8 cellular contexts compared by ENCODE assay signal in the genomic region with DNA sequence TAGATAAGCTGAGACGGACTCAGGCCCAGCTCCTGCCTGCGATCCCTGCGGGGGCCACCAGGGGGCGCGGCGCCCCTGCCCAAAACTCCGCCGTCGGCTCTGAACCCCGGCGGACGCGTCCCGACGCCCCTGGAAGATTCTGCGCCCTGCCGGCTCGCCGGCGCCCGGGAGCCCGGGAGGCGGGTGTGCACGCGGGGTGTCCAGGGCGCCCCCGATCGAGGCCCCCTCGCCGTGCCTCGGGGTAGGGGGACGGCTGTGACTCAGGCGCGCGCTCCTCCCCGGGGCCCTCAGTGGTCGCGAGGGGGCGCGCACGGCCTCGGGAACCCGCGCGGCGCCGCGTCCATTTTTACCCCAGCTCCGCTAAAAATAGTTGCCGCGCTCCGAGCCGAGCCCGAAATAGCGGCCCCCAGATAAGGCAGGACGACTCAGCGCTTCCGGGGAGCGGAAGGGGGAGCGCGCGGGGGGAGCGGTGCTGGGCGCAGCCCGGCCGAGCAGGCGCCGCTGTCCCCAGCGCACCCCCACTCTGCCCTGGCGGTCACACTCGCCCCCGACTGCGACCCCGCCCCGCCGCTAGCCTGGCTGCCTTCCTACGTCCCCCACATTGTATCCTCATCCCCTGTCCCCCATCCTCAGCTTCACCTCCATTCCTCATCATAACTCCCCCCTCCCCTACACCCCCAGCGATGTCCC. TPM values are rescaled to one million over a fixed set of nuclear protein-coding genes. Genes with fewer than 3 reads are reported as not detected.
DNase-seq lines count a peak whose midpoint lies in the region; ATAC-seq lines count a peak whose summit lies in the region.

No MANE protein-coding gene starts in this region.

- DNase-seq in C1 segment of cervical spinal cord (lab: John Stamatoyannopoulos, UW) = peak; percentile 11 to 93 (median 82)
- DNase-seq in NOMO-1 treated with DMSO at 0.1 percent for 48 hours (lab: John Stamatoyannopoulos, UW; ENCODE audit: unreplicated experiment) = peak; percentile 64
- DNase-seq in activated CD8-positive, alpha-beta memory T cell treated with anti-CD3 and anti-CD28 coated beads, Interleukin-2, amount 10 ng/mL, durations not matched to agents 7 days and 5 days = peak; percentile 93
- DNase-seq in stimulated activated CD8-positive, alpha-beta memory T cell treated with anti-CD3 and anti-CD28 coated beads, Interleukin-2, amount 100 ng/mL, for 1 hour (ENCODE audit: low read depth in 2 of 2) = peak; percentile 75 to 78

- peak overlapping the region; percentile 76 for H3K9ac ChIP-seq in endocrine pancreas (ENCODE audit: control insufficient read depth, insufficient read depth, low read length)

- H3K4me3 ChIP-seq in endocrine pancreas (ENCODE audit: control insufficient read depth, insufficient read depth, low read length) = no peak overlapping the region
- H3K4me3 ChIP-seq in mesodermal cell (ENCODE audit: extremely low read depth, insufficient read depth, low read length, poor library complexity, severe bottlenecking) = peak overlapping the region; percentile 56

- 0 to 1% methylated on average over 60 to 65 of the region's 78 CpGs for WGBS in mesodermal cell (ENCODE audit: insufficient coverage in 2 of 2), 2 experiments

- H3K9me3 Mint-ChIP-seq in activated CD8-positive, alpha-beta memory T cell treated with anti-CD3 and anti-CD28 coated beads, Interleukin-2, amount 10 ng/mL, durations not matched to agents 7 days and 5 days (ENCODE audit: low read depth) = peaks cover 2% of the 10 kb centered on the region

- peak; percentile 44 for ATAC-seq in GM19043 (IDR thresholded peaks at IDR 0.05; ENCODE audit: low read depth, unreplicated experiment)
- ATAC-seq in HG03280 (IDR thresholded peaks at IDR 0.05; ENCODE audit: unreplicated experiment) = peak; percentile 65
- ATAC-seq in activated CD8-positive, alpha-beta memory T cell treated with anti-CD3 and anti-CD28 coated beads, Interleukin-2, amount 10 ng/mL, durations not matched to agents 7 days and 5 days = peak; percentile 79

- peaks cover 30% of the 10 kb centered on the region for H3K4me1 Mint-ChIP-seq in activated CD8-positive, alpha-beta memory T cell treated with anti-CD3 and anti-CD28 coated beads, Interleukin-2, amount 10 ng/mL, durations not matched to agents 7 days and 5 days

- H3K27ac Mint-ChIP-seq in activated CD8-positive, alpha-beta memory T cell treated with anti-CD3 and anti-CD28 coated beads, Interleukin-2, amount 10 ng/mL, durations not matched to agents 7 days and 5 days = peak overlapping the region; percentile 83

- H3K4me3 Mint-ChIP-seq in activated CD8-positive, alpha-beta memory T cell treated with anti-CD3 and anti-CD28 coated beads, Interleukin-2, amount 10 ng/mL, durations not matched to agents 7 days and 5 days = peak overlapping the region; percentile 64

- peak overlapping the region; percentile 86 for H3K27ac ChIP-seq in mesodermal cell (ENCODE audit: low read depth, low read length, severe bottlenecking)

- no peaks in the 10 kb centered on the region for H3K36me3 Mint-ChIP-seq in activated CD8-positive, alpha-beta memory T cell treated with anti-CD3 and anti-CD28 coated beads, Interleukin-2, amount 10 ng/mL, durations not matched to agents 7 days and 5 days

- H3K27me3 ChIP-seq in endocrine pancreas (ENCODE audit: control insufficient read depth, insufficient read depth, low read length) = no peaks in the 10 kb centered on the region

- H3K36me3 ChIP-seq in endocrine pancreas (ENCODE audit: control insufficient read depth, insufficient read depth, low read length) = no peaks in the 10 kb centered on the region
- H3K36me3 ChIP-seq in mesodermal cell (ENCODE audit: control insufficient read depth, insufficient read depth, low read length) = no peaks in the 10 kb centered on the region

- H3K4me1 ChIP-seq in endocrine pancreas (ENCODE audit: control insufficient read depth, insufficient read depth, low read length) (no peaks in the 10 kb centered on the region), mesodermal cell (ENCODE audit: control insufficient read depth, insufficient read depth, low read length, poor library complexity, severe bottlenecking) (peaks cover 22% of the 10 kb centered on the region)

- no peaks in the 10 kb centered on the region for H3K27me3 Mint-ChIP-seq in activated CD8-positive, alpha-beta memory T cell treated with anti-CD3 and anti-CD28 coated beads, Interleukin-2, amount 10 ng/mL, durations not matched to agents 7 days and 5 days

- CTCF ChIA-PET in activated CD8-positive, alpha-beta memory T cell treated with anti-CD3 and anti-CD28 coated beads, Interleukin-2, amount 10 ng/mL, durations not matched to agents 7 days and 5 days (lab: Charles Lee) = interaction anchor here (0.5 to 27.8 kb wide), 52 partner anchors 9 to 478 kb away, joined by 3 to 1113 read pairs (median 5); a partner anchor contains a TSS

- H3K9me3 ChIP-seq in endocrine pancreas (ENCODE audit: control insufficient read depth, low read length) (no peaks in the 10 kb centered on the region), mesodermal cell (ENCODE audit: control insufficient read depth, low read length) (no peaks in the 10 kb centered on the region)

RNA-seq across cellular contexts. Expression of a gene that starts 16.0 kb away (rescaled TPM):
- total RNA-seq in activated CD8-positive, alpha-beta memory T cell treated with anti-CD3 and anti-CD28 coated beads, Interleukin-2, amount 10 ng/mL, durations not matched to agents 7 days and 5 days = 10 to 100 TPM; 62.5 to 73.4 TPM
- 112 TPM for polyA plus RNA-seq in mesodermal cell (2013, experiment 1 of 2)
- polyA plus RNA-seq in mesodermal cell (2013, experiment 2 of 2) = 94.3 TPM

RNA-seq across cellular contexts. Expression of a gene that starts 28.1 kb away (rescaled TPM):
- total RNA-seq in activated CD8-positive, alpha-beta memory T cell treated with anti-CD3 and anti-CD28 coated beads, Interleukin-2, amount 10 ng/mL, durations not matched to agents 7 days and 5 days = 10 to 100 TPM in 1 of 2 experiments, 1 to 10 TPM in 1; 5.6 to 98.6 TPM
- polyA plus RNA-seq in mesodermal cell (2013, experiment 1 of 2) = 2.4 TPM
- polyA plus RNA-seq in mesodermal cell (2013, experiment 2 of 2) = 3.2 TPM

RNA-seq across cellular contexts. Expression of a gene that starts 33.3 kb away (rescaled TPM):
- 10 to 100 TPM in 1 of 2 experiments, 1 to 10 TPM in 1; 8.9 to 12.2 TPM for total RNA-seq in activated CD8-positive, alpha-beta memory T cell treated with anti-CD3 and anti-CD28 coated beads, Interleukin-2, amount 10 ng/mL, durations not matched to agents 7 days and 5 days
- polyA plus RNA-seq in mesodermal cell (2013, experiment 1 of 2) = 5.2 TPM
- 4.6 TPM for polyA plus RNA-seq in mesodermal cell (2013, experiment 2 of 2)

RNA-seq across cellular contexts. Expression of a gene that starts 34.8 kb away (rescaled TPM):
- 10 to 100 TPM in 1 of 2 experiments, 1 to 10 TPM in 1; 6.4 to 11.7 TPM for total RNA-seq in activated CD8-positive, alpha-beta memory T cell treated with anti-CD3 and anti-CD28 coated beads, Interleukin-2, amount 10 ng/mL, durations not matched to agents 7 days and 5 days
- 32.4 TPM for polyA plus RNA-seq in mesodermal cell (2013, experiment 1 of 2)
- polyA plus RNA-seq in mesodermal cell (2013, experiment 2 of 2) = 27.7 TPM

RNA-seq across cellular contexts. Expression of a gene that starts 57.1 kb away (rescaled TPM):
- total RNA-seq in activated CD8-positive, alpha-beta memory T cell treated with anti-CD3 and anti-CD28 coated beads, Interleukin-2, amount 10 ng/mL, durations not matched to agents 7 days and 5 days = 1 to 10 TPM; 3.1 to 4.3 TPM
- 59.0 TPM for polyA plus RNA-seq in mesodermal cell (2013, experiment 1 of 2)
- 55.5 TPM for polyA plus RNA-seq in mesodermal cell (2013, experiment 2 of 2)
